ENCODE assay signal across 14 cellular contexts in the genomic region with DNA sequence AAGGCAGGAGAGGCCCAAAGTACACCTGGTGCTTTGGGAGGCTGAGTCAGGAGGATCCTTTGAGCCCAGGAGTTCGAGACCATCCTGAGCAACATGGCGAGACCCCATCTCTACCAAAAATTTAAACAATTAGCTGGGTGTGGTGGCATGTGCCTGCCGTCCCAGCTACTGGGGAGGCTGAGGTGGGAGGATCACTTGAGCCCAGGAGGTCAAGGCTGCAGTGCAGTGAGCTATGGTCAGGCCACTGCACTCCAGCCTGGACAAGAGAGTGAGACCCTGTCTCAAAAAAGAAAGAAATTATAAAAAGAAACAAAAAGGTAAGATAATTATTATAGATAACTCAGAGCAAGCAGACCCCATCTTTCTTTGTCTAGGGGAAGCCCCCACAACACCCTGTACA. TPM values are rescaled to one million over a fixed set of nuclear protein-coding genes. Genes with fewer than 3 reads are reported as not detected.
DNase-seq lines count a peak whose midpoint lies in the region; ATAC-seq and TF ChIP-seq lines count a peak whose summit lies in the region.
"Had no signal": no experiment of that assay in that cellular context is flagged by ENCODE, and none has a peak within 500 bp of the region (broad histone marks: within the 10 kb centered on the region; RNA-seq: fewer than 3 reads in every experiment).

No MANE protein-coding gene starts in this region.

- H3K9me3 ChIP-seq in GM23248 (ENCODE audit: low read depth), result no peaks in the 10 kb centered on the region
- no peaks in the 10 kb centered on the region for H3K9me3 ChIP-seq in gastrocnemius medialis
- H3K9me3 ChIP-seq: neutrophil had no signal

- CTCF ChIA-PET in T-cell (lab: Charles Lee), result no interaction called here

- DNase-seq in GM23248 (no peak), T-cell (no peak), glutamatergic neuron (no peak), gastrocnemius medialis (no peak), COLO668 (lab: John Stamatoyannopoulos, UW; ENCODE audit: unreplicated experiment) (no peak), ecto neural progenitor cell (ENCODE audit: low spot score) (no peak), NCI-H1105 (lab: John Stamatoyannopoulos, UW) (no peak)
- DNase-seq: activated naive CD4-positive, alpha-beta T cell treated with Interleukin-2 at 50 U/mL for 16 hours; DND-41; NCI-H2081; stimulated activated CD4-positive, alpha-beta T cell treated with anti-CD3 and anti-CD28 coated beads, Interleukin-4, amount 100 ng/mL, for 1 hour had no signal

- H3K9me3 Mint-ChIP-seq in T-cell (no peaks in the 10 kb centered on the region), glutamatergic neuron (ENCODE audit: unreplicated experiment) (peaks cover 11% of the 10 kb centered on the region)

- no peaks in the 10 kb centered on the region for H3K36me3 Mint-ChIP-seq in T-cell
- H3K36me3 Mint-ChIP-seq in glutamatergic neuron (ENCODE audit: unreplicated experiment), result no peaks in the 10 kb centered on the region

- peaks cover 5 to 24% (median 9%) of the 10 kb centered on the region in 3 donors for H3K4me1 Mint-ChIP-seq in T-cell
- H3K4me1 Mint-ChIP-seq in glutamatergic neuron (ENCODE audit: low read depth, unreplicated experiment), result peaks cover 12% of the 10 kb centered on the region

- H3K9ac ChIP-seq in GM23248, result peak overlapping the region; percentile 92

- TF ChIP-seq POLR2A in gastrocnemius medialis (IDR thresholded peaks at IDR 0.05), result no peak

- in situ Hi-C loops in GM23248 (cut with MboI) (no loop called here), gastrocnemius medialis (cut with MboI; ENCODE audit: low sequenced_read_pairs in 4 of 4) (no loop called here)

- POLR2A ChIA-PET in T-cell (lab: Charles Lee), result no interaction called here

- intact Hi-C loops in gastrocnemius medialis (cut with DNase I; ENCODE audit: low total_unique reads), result no loop called here

- H3K27me3 Mint-ChIP-seq in T-cell (peaks cover 26 to 43% of the 10 kb centered on the region in 2 donors), glutamatergic neuron (ENCODE audit: unreplicated experiment) (peaks cover 16% of the 10 kb centered on the region)

- H2AFZ ChIP-seq in GM23248, result no peak overlapping the region

- 86 to 90% methylated on average over 3 of the region's 3 CpGs for WGBS in GM23248 (ENCODE audit: low coverage in 1 of 2, low lambda C conversion rate in 2 of 2, missing lambda C conversion rate in 2 of 2), 2 experiments

- H3K9me2 ChIP-seq in GM23248 (ENCODE audit: insufficient read depth), result no peaks in the 10 kb centered on the region

- 0 out of 2 replicates have a peak, but pooled peaks cover 6% of the 10 kb centered on the region for H3F3A ChIP-seq in GM23248 (ENCODE audit: insufficient read depth)

- H3K4me3 Mint-ChIP-seq in T-cell (peak overlapping the region in 2 of 3 donors; percentile 46 to 71), glutamatergic neuron (ENCODE audit: unreplicated experiment) (peak overlapping the region; percentile 95)

- no peaks in the 10 kb centered on the region for H3K27me3 ChIP-seq in GM23248 (replicated peaks; ENCODE audit: insufficient read depth)
- H3K27me3 ChIP-seq in gastrocnemius medialis, result no peaks in the 10 kb centered on the region
- H3K27me3 ChIP-seq: neutrophil had no signal

- H3K79me2 ChIP-seq in GM23248 (ENCODE audit: insufficient read depth), result peaks cover 44% of the 10 kb centered on the region

- peak overlapping the region; percentile 93 for H3K4me3 ChIP-seq in GM23248
- peak overlapping the region in 1 of 4 donors; percentile 93 for H3K4me3 ChIP-seq in gastrocnemius medialis

- TF ChIP-seq CTCF in glutamatergic neuron (IDR thresholded peaks at IDR 0.05; ENCODE audit: partially characterized antibody, unreplicated experiment) (no peak), gastrocnemius medialis (IDR thresholded peaks at IDR 0.05 in 4 of 5, conservative IDR thresholded peaks at IDR 0.05 in 1 of 5) (no peak)

- H3K27ac ChIP-seq in GM23248, result no peak overlapping the region
- H3K27ac ChIP-seq in gastrocnemius medialis, result peak overlapping the region; percentile 87 to 98 (median 94)
- H3K27ac ChIP-seq: neutrophil had no signal

- H3K36me3 ChIP-seq in GM23248 (ENCODE audit: low read depth) (peaks cover 20% of the 10 kb centered on the region; the same call in 1 of the 2 replicates), gastrocnemius medialis (peaks cover 0 to 30% of the 10 kb centered on the region in 2 donors)

- peak overlapping the region; percentile 91 for H3K4me2 ChIP-seq in GM23248 (ENCODE audit: unreplicated experiment)

- H3K27ac Mint-ChIP-seq in T-cell (no peak overlapping the region), glutamatergic neuron (ENCODE audit: unreplicated experiment) (no peak overlapping the region)

- no peak for ATAC-seq in T-cell (replicated peaks in 1 of 4)
- no peak for ATAC-seq in gastrocnemius medialis
- no peak for ATAC-seq in GM19324 (IDR thresholded peaks at IDR 0.05; ENCODE audit: low FRiP score, unreplicated experiment)
- ATAC-seq: activated CD4-positive, CD25-positive, alpha-beta regulatory T cell treated with anti-CD3 and anti-CD28 coated beads, Interleukin-2, amount 50 U/mL, for 24 hours had no signal

- no peaks in the 10 kb centered on the region for H4K20me1 ChIP-seq in GM23248 (ENCODE audit: insufficient read depth)

- H3K4me1 ChIP-seq in GM23248 (ENCODE audit: insufficient read depth) (peaks cover 9% of the 10 kb centered on the region; the same call in 1 of the 2 replicates), gastrocnemius medialis (peaks cover 12 to 18% of the 10 kb centered on the region in 2 donors)

RNA-seq across cellular contexts. Expression of a gene that starts 1.9 kb away (rescaled TPM):
- 107 and 134 TPM in 2 replicates for total RNA-seq in GM23248 (2014; rRNA removed; shearing (Covaris generic))
- polyA plus RNA-seq in GM23248 (2016; fragmentation: Nextera tagmentation; extraction: Ambion mirVana), result 64.6 and 65.1 TPM in 2 replicates
- 1 to 10 TPM in 4 of 5 donors, under 1 TPM in 1; 0.93 to 1.9 (median 1.3) TPM for total RNA-seq in T-cell
- 217 TPM for total RNA-seq in glutamatergic neuron (ENCODE audit: unreplicated experiment)
- 100 to 1,000 TPM in 3 of 4 donors, 10 to 100 TPM in 1; 86.2 to 202 (median 113) TPM for total RNA-seq in gastrocnemius medialis

RNA-seq across cellular contexts. Expression of a gene that starts 19.6 kb away (rescaled TPM):
- 71.6 and 76.0 TPM in 2 replicates for total RNA-seq in GM23248 (2014; rRNA removed; shearing (Covaris generic))
- polyA plus RNA-seq in GM23248 (2016; fragmentation: Nextera tagmentation; extraction: Ambion mirVana), result 53.4 and 56.5 TPM in 2 replicates
- 10 to 100 TPM; 42.4 to 55.3 (median 48.1) TPM for total RNA-seq in T-cell
- 51.4 TPM for total RNA-seq in glutamatergic neuron (ENCODE audit: unreplicated experiment)
- 10 to 100 TPM; 40.6 to 60.1 (median 44.2) TPM for total RNA-seq in gastrocnemius medialis

RNA-seq across cellular contexts. Expression of a gene that starts 20.0 kb away (rescaled TPM):
- total RNA-seq in GM23248 (2014; rRNA removed; shearing (Covaris generic)), result 347 and 359 TPM in 2 replicates
- 322 and 330 TPM in 2 replicates for polyA plus RNA-seq in GM23248 (2016; fragmentation: Nextera tagmentation; extraction: Ambion mirVana)
- 100 to 1,000 TPM; 148 to 222 (median 189) TPM for total RNA-seq in T-cell
- 177 TPM for total RNA-seq in glutamatergic neuron (ENCODE audit: unreplicated experiment)
- 100 to 1,000 TPM; 169 to 229 (median 203) TPM for total RNA-seq in gastrocnemius medialis

RNA-seq across cellular contexts. Expression of a gene that starts 43.2 kb away (rescaled TPM):
- total RNA-seq in GM23248 (2014; rRNA removed; shearing (Covaris generic)), result 0.25 and 0.54 TPM in 2 replicates
- polyA plus RNA-seq in GM23248 (2016; fragmentation: Nextera tagmentation; extraction: Ambion mirVana), result 0.38 and 0.54 TPM in 2 replicates
- total RNA-seq in T-cell, result under 1 TPM in 2 of 5 donors, not detected in 3; 0.20 TPM
- 15.3 TPM for total RNA-seq in glutamatergic neuron (ENCODE audit: unreplicated experiment)
- total RNA-seq in gastrocnemius medialis, result 1 to 10 TPM; 1.1 to 6.9 (median 3.3) TPM

Comparison
In these comparisons a context has a peak if more than half of its experiments do, and no peak if none do; other contexts are left out.
1. RNA of a gene that starts 1.9 kb away (total RNA-seq): 217 TPM in glutamatergic neuron (single experiment), 86.2 to 202 TPM in gastrocnemius medialis and 107 to 134 TPM in GM23248; 0.93 to 1.9 TPM in T-cell; every median in the first group is over 10 times any median in the second.